ENCODE assay signal across 1 cellular context in the genomic region with DNA sequence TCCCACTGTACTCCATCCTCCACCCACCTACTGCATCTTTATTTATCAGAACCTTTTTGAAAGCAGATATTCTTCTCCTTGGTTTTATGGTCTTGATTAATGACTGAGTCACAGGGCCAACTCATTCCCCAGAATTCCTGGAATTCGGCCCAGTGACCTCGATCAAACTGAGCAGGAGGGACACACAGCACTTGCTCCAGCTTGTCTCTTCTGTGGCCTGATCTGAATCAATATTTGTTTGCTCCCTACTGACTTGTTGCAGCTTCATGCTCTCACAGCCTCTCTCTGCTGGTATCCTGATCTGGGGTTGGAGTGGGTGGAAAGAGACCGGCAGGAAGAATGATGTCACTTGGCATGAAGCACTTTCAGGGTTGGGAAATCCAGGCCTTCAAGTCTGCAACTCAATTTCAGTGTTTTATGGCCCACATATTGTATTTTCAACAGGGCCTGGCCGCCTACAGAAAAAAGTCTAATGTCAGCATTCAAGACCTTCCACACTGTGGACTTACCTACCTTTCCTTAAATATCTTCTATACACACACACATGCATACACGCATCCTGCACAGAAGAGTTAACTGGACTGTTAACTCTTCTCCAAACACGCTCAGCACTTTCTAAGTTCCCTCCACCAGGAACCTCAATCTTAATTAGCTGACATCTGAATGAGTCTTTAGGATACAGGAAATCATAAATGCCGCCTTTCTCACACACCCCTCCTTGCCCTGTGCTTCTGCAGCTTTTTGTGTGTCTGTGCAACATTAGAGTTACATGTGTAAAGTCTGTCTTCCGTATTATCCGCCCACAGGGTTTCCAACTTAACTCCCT.
TF ChIP-seq lines count a peak whose summit lies in the region.

No MANE protein-coding gene starts in this region.

TF ChIP-seq in endothelial cell of umbilical vein, 7 proteins besides CTCF, POLR2A, EP300 and RAD21 (continued from another document):
- TF ChIP-seq POLR2AphosphoS5 (IDR thresholded peaks at IDR 0.05; ENCODE audit: insufficient read depth, low read depth, low read length) = peak; percentile 95
- peak; percentile 66 for TF ChIP-seq GATA2 (IDR thresholded peaks at IDR 0.05; ENCODE audit: insufficient read depth, insufficient read length, low read depth, low read length)
- TF ChIP-seq MAX (IDR thresholded peaks at IDR 0.05; ENCODE audit: insufficient read depth, insufficient read length) = no peak
TF ChIP-seq in endothelial cell of umbilical vein: peak in this region for 4.
